ENCODE assay signal across 9 cellular contexts in genomic region chr4:137124278-137124932, GRCh38.
DNase-seq lines count a peak whose midpoint lies in the region; ATAC-seq and TF ChIP-seq lines count a peak whose summit lies in the region.
"Had no signal": no experiment of that assay in that cellular context is flagged by ENCODE, and none has a peak within 500 bp of the region (broad histone marks: within the 10 kb centered on the region; RNA-seq: fewer than 3 reads in every experiment).

No MANE protein-coding gene starts in this region.

- WGBS in tibial nerve, 2 donors, result 40 to 57% methylated on average over 5 of the region's 5 CpGs

- H3K4me3 ChIP-seq in BE2C (ENCODE audit: low read depth, low read length), result no peak overlapping the region
- peak overlapping the region in 3 of 4 donors; percentile 17 to 36 (median 18) for H3K4me3 ChIP-seq in tibial nerve

- H3K9me3 ChIP-seq in BE2C (no peaks in the 10 kb centered on the region), tibial nerve (no peaks in the 10 kb centered on the region)

- peak; percentile 88 for ATAC-seq in GM19372 (IDR thresholded peaks at IDR 0.05; ENCODE audit: low read depth, unreplicated experiment)
- peak; percentile 85 for ATAC-seq in HG03439 (IDR thresholded peaks at IDR 0.05; ENCODE audit: unreplicated experiment)

- TF ChIP-seq EP300 in tibial nerve (IDR thresholded peaks at IDR 0.05), result no peak

- H3K27me3 ChIP-seq in BE2C, result no peaks in the 10 kb centered on the region
- H3K27me3 ChIP-seq in tibial nerve, result no peaks in the 10 kb centered on the region

- TF ChIP-seq CTCF in BE2C (IDR thresholded peaks at IDR 0.05; ENCODE audit: low read depth, low read length) (peak; percentile 76), tibial nerve (IDR thresholded peaks at IDR 0.05) (peak; percentile 29 to 63 (median 58))

- H3K36me3 ChIP-seq in BE2C (no peaks in the 10 kb centered on the region), tibial nerve (no peaks in the 10 kb centered on the region)

- H3K4me1 ChIP-seq in BE2C, result peaks cover 3% of the 10 kb centered on the region; the same call in 1 of the 2 replicates
- no peaks in the 10 kb centered on the region for H3K4me1 ChIP-seq in tibial nerve

- H3K27ac ChIP-seq in tibial nerve, result no peak overlapping the region

- no peak for TF ChIP-seq POLR2A in tibial nerve (IDR thresholded peaks at IDR 0.05)

- DNase-seq in BE2C, result peak; percentile 14
- peak; percentile 57 for DNase-seq in NCI-H446 treated with DMSO at 0.1 percent for 48 hours (lab: John Stamatoyannopoulos, UW)
- DNase-seq in brain pericyte (ENCODE audit: low read depth, low spot score), result peak; percentile 43
- DNase-seq in kidney tubule cell (ENCODE audit: low spot score), result peak; percentile 74
- DNase-seq in tibial nerve (ENCODE audit: low spot score in 2 of 2), result no peak
- no peak for DNase-seq in activated gamma-delta T cell treated with Interleukin-2 at 50 U/mL for 16 hours
- DNase-seq: naive B cell had no signal

Comparison
In these comparisons a context has a peak if more than half of its experiments do, and no peak if none do; other contexts are left out.
1. DNase-seq: peak in BE2C (single experiment), NCI-H446 treated with DMSO at 0.1 percent for 48 hours (single experiment), brain pericyte (single experiment) and kidney tubule cell (single experiment); none in tibial nerve (0 of 2) and activated gamma-delta T cell treated with Interleukin-2 at 50 U/mL for 16 hours (single experiment).